Comparison of ENCODE assay signal across 9 cellular contexts in genomic region chr11:16946477-16947282, GRCh38.
DNase-seq lines count a peak whose midpoint lies in the region; ATAC-seq and TF ChIP-seq lines count a peak whose summit lies in the region.
"Had no signal": no experiment of that assay in that cellular context is flagged by ENCODE, and none has a peak within 500 bp of the region (broad histone marks: within the 10 kb centered on the region; RNA-seq: fewer than 3 reads in every experiment).

No MANE protein-coding gene starts in this region.

- intact Hi-C loops in posterior cingulate gyrus (cut with DNase I), result loop anchor here (1.0 kb wide), 1 partner anchor 117 kb away; no protein-coding TSS in a partner anchor
- intact Hi-C loops in left colon (cut with DNase I, micrococcal nuclease), result loop anchor here in 1 of 2 donors (10.0 kb wide), 1 partner anchor 118 kb away; no protein-coding TSS in a partner anchor
- intact Hi-C loops in vagina (cut with DNase I), result no loop called here

- no peak for TF ChIP-seq CTCF in vagina (IDR thresholded peaks at IDR 0.05)

- H3K27me3 ChIP-seq in vagina, result no peaks in the 10 kb centered on the region

- no peaks in the 10 kb centered on the region for H3K4me1 ChIP-seq in vagina

- ATAC-seq in GM18861 (IDR thresholded peaks at IDR 0.05; ENCODE audit: unreplicated experiment) (peak; percentile 67), GM21717 (IDR thresholded peaks at IDR 0.05; ENCODE audit: unreplicated experiment) (peak; percentile 67), HG03469 (IDR thresholded peaks at IDR 0.05; ENCODE audit: unreplicated experiment) (peak; percentile 75), left colon (no peak)

- H3K9me3 ChIP-seq in vagina, result no peaks in the 10 kb centered on the region
- H3K9me3 ChIP-seq: lower lobe of right lung had no signal

- peak; percentile 89 for DNase-seq in left kidney (ENCODE audit: low read depth, low spot score)
- DNase-seq in posterior cingulate gyrus, result no peak
- no peak for DNase-seq in left colon
- DNase-seq in DMS153 treated with DMSO at 0.1 percent for 48 hours (lab: John Stamatoyannopoulos, UW; ENCODE audit: unreplicated experiment), result no peak
- DNase-seq in vagina (ENCODE audit: extremely low spot score in 2 of 2), result no peak

- no peak overlapping the region for H3K27ac ChIP-seq in vagina
- H3K27ac ChIP-seq: lower lobe of right lung had no signal

- H3K36me3 ChIP-seq in vagina, result no peaks in the 10 kb centered on the region
- H3K36me3 ChIP-seq: lower lobe of right lung had no signal

- H3K4me3 ChIP-seq in vagina, result no peak overlapping the region
- H3K4me3 ChIP-seq: lower lobe of right lung had no signal

- no peak for TF ChIP-seq POLR2A in vagina (IDR thresholded peaks at IDR 0.05)
